Comparison of ENCODE assay signal across 14 cellular contexts in the genomic region with DNA sequence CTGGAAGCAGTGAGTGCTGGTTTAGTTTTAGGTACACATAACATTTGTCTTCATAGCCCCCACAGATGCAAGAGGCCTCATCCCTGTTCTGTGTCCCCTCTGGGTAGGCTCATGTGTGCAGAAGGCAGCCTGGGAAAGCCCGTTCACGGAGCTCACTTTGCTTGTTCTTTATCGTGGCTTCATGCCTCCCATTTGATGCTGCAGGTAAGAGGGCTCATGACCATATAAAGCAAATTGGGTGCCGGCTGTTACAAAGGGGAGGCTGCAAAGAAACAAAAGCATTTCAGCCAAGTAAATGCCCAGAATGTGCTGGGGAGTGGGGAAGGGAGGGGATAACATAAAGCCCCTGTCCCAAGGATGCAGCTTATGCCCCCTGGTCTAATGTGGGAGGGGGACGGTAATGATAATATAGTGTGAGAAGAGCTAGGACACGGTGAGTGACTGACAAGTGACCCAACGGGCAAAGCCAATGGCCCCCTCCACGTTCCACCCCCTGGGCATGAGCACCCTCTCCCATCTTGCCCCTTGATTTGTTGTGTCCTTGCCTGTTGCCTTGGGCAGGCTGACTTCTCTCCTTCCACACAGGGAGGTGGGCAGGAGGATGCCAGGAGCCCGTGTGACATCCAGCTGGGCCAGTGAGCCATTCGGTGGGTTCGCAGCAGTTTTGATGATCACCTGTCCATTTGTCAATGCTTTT.
"Had no signal": no experiment of that assay in that cellular context is flagged by ENCODE, and none has a peak within 500 bp of the region (broad histone marks: within the 10 kb centered on the region; RNA-seq: fewer than 3 reads in every experiment).

No MANE protein-coding gene starts in this region.

- H3K36me3 Mint-ChIP-seq: stimulated activated effector memory CD8-positive, alpha-beta T cell treated with anti-CD3 and anti-CD28 coated beads, Interleukin-12 subunit alpha, Interleukin-12 subunit beta, amount 100 ng/mL, for 72 hours had no signal

- H3K27me3 Mint-ChIP-seq: activated naive CD8-positive, alpha-beta T cell treated with anti-CD3 and anti-CD28 coated beads, Interleukin-2, amount 50 U/mL, for 24 hours had no signal

- H3K4me2 ChIP-seq: hepatocyte had no signal

- H3K9me3 ChIP-seq: ovary, thyroid gland had no signal

- H3K27me3 ChIP-seq: hepatocyte, ovary, thyroid gland had no signal

- H3K4me3 ChIP-seq: hepatocyte, ovary, thyroid gland had no signal

- H3K4me1 Mint-ChIP-seq: activated naive CD8-positive, alpha-beta T cell treated with anti-CD3 and anti-CD28 coated beads, Interleukin-2, amount 50 U/mL, for 24 hours; endodermal cell; stimulated activated effector memory CD8-positive, alpha-beta T cell treated with anti-CD3 and anti-CD28 coated beads, Interleukin-12 subunit alpha, Interleukin-12 subunit beta, amount 100 ng/mL, for 72 hours had no signal

- H3K79me2 ChIP-seq: hepatocyte had no signal

- H3K27ac Mint-ChIP-seq: activated naive CD4-positive, alpha-beta T cell treated with anti-CD3 and anti-CD28 coated beads for 36 hours; activated naive CD8-positive, alpha-beta T cell treated with anti-CD3 and anti-CD28 coated beads, Interleukin-2, amount 50 U/mL, for 24 hours; activated T-helper 2 cell treated with anti-CD3 and anti-CD28 coated beads, Interferon-gamma antibody, Interleukin-2, Interleukin-4, amounts not matched to agents 10 μg/mL and 5 μg/mL and 100 μg/mL, durations not matched to agents 14 hours and 24 hours and 36 hours; endodermal cell; stimulated activated effector memory CD8-positive, alpha-beta T cell treated with anti-CD3 and anti-CD28 coated beads, Interleukin-12 subunit alpha, Interleukin-12 subunit beta, amount 100 ng/mL, for 72 hours had no signal

- H3K4me3 Mint-ChIP-seq: activated naive CD4-positive, alpha-beta T cell treated with anti-CD3 and anti-CD28 coated beads for 36 hours; activated naive CD8-positive, alpha-beta T cell treated with anti-CD3 and anti-CD28 coated beads, Interleukin-2, amount 50 U/mL, for 24 hours; endodermal cell; stimulated activated effector memory CD8-positive, alpha-beta T cell treated with anti-CD3 and anti-CD28 coated beads, Interleukin-12 subunit alpha, Interleukin-12 subunit beta, amount 100 ng/mL, for 72 hours had no signal

- H3K27ac ChIP-seq: hepatocyte, ovary, thyroid gland had no signal

- ATAC-seq: activated naive CD8-positive, alpha-beta T cell treated with anti-CD3 and anti-CD28 coated beads, Interleukin-2, amount 50 U/mL, for 24 hours; stimulated activated effector memory CD8-positive, alpha-beta T cell treated with anti-CD3 and anti-CD28 coated beads, Interleukin-12 subunit alpha, Interleukin-12 subunit beta, amount 100 ng/mL, for 72 hours had no signal

- H3K4me1 ChIP-seq: thyroid gland had no signal

- H3K36me3 ChIP-seq: ovary, thyroid gland had no signal

- DNase-seq: activated CD4-positive, alpha-beta T cell treated with anti-CD3 and anti-CD28 coated beads for 1 hour; activated CD4-positive, alpha-beta T cell treated with anti-CD3 and anti-CD28 coated beads, Interleukin-2, amount 50 U/mL, for 48 hours; activated naive CD4-positive, alpha-beta T cell treated with anti-CD3 and anti-CD28 coated beads for 36 hours; activated naive CD8-positive, alpha-beta T cell treated with anti-CD3 and anti-CD28 coated beads, Interleukin-2, amount 50 U/mL, for 24 hours; endodermal cell; mesenchymal stem cell; ovary; stimulated activated CD4-positive, alpha-beta T cell treated with anti-CD3 and anti-CD28 coated beads, Interleukin-12 subunit alpha, Interleukin-12 subunit beta, amount 100 ng/mL, for 4 hours; T-helper 1 cell; T1000; thyroid gland had no signal

- H2AFZ ChIP-seq: hepatocyte had no signal
